ENCODE assay signal across 8 cellular contexts in the genomic region with DNA sequence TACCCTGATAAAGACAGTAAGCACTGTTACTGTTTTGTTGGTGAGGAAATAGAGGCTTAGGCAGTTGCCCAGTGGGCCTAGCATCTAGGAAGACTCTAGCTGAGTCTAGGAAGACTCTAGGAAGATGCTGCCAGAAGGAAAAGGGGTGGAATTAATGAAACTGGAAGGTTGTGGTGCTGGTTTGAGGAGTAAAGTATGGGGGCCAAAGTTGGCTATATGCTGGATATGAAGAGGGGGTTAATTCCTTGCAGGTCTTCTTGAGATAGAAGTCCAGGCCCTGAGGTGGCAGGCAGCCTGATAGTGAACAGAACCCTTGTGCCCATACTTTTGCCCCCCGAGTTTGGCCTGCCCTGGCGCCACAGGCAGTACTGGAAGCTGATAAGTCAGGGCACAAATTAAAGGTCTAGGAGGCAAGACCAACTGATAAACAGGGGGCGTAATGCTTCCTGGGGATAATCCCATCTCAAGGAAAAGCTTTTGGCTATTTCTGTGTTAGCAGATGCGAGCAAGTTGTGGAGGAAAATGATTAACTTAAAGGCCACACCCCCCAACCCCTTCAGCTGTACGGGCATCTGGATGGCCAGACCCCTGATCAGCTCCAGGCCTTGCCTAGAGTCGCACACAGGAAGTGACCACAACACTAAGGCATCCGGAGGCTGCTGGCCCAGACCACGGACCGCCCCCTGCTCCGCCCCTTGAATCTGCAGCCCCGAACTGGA. TPM values are rescaled to one million over a fixed set of nuclear protein-coding genes. Genes with fewer than 3 reads are reported as not detected.
DNase-seq lines count a peak whose midpoint lies in the region; ATAC-seq and TF ChIP-seq lines count a peak whose summit lies in the region.

No MANE protein-coding gene starts in this region.

- DNase-seq in AG10803 (ENCODE audit: low read depth) = peak; percentile 92
- peak; percentile 15 for DNase-seq in NCI-H510A (lab: John Stamatoyannopoulos, UW)
- peak; percentile 81 for DNase-seq in activated CD8-positive, alpha-beta memory T cell treated with anti-CD3 and anti-CD28 coated beads, Interleukin-2, amount 50 U/mL, for 48 hours
- DNase-seq in fibroblast of peridontal ligament (ENCODE audit: extremely low read depth) = peak; percentile 92
- DNase-seq in naive B cell = no peak
- DNase-seq in thyroid gland = peak; percentile 89 to 91

- H3K9me3 ChIP-seq in thyroid gland = no peaks in the 10 kb centered on the region

- H3K9me3 Mint-ChIP-seq in naive B cell = no peaks in the 10 kb centered on the region

- H3K4me1 ChIP-seq in thyroid gland = peaks cover 37 to 52% of the 10 kb centered on the region in 2 donors

- peak overlapping the region; percentile 88 to 95 (median 88) for H3K27ac ChIP-seq in thyroid gland

- WGBS in thyroid gland, 2 donors = 27 to 43% methylated on average over 11 of the region's 11 CpGs

- TF ChIP-seq CTCF in AG10803 (conservative IDR thresholded peaks at IDR 0.05; ENCODE audit: low read length) (no peak), thyroid gland (IDR thresholded peaks at IDR 0.05) (no peak)

- ATAC-seq in GM18508 (IDR thresholded peaks at IDR 0.05; ENCODE audit: insufficient read depth, unreplicated experiment) = peak; percentile 36
- ATAC-seq in HG02938 (IDR thresholded peaks at IDR 0.05; ENCODE audit: unreplicated experiment) = peak; percentile 39
- ATAC-seq in naive B cell (ENCODE audit: low read depth in 2 of 2) = no peak

- peaks cover 0 to 9% of the 10 kb centered on the region in 2 donors for H3K36me3 Mint-ChIP-seq in naive B cell

- H3K36me3 ChIP-seq in thyroid gland = peaks cover 32 to 35% of the 10 kb centered on the region in 2 donors

- H3K4me3 ChIP-seq in AG10803 (ENCODE audit: low read length) (peak overlapping the region; percentile 46), thyroid gland (replicated peaks in 1 of 3) (no peak overlapping the region)

- peak overlapping the region in 5 of 8 donors; percentile 30 to 81 (median 64) for H3K4me3 Mint-ChIP-seq in naive B cell

- H3K4me1 Mint-ChIP-seq in naive B cell = peaks cover 0 to 48% (median 31%) of the 10 kb centered on the region in 3 donors

- TF ChIP-seq POLR2A in thyroid gland (IDR thresholded peaks at IDR 0.05) = peak in 1 of 2 donors; percentile 73

- peak overlapping the region; percentile 53 to 96 (median 90) for H3K27ac Mint-ChIP-seq in naive B cell

- no peaks in the 10 kb centered on the region for H3K27me3 ChIP-seq in thyroid gland

- H3K27me3 Mint-ChIP-seq in naive B cell = no peaks in the 10 kb centered on the region

- intact Hi-C loops in thyroid gland (cut with DNase I) = no loop called here

RNA-seq across cellular contexts. Expression of gene ILK, which starts 3.1 kb away (rescaled TPM):
- 10 to 100 TPM; 49.8 to 87.8 (median 73.8) TPM for polyA plus RNA-seq in naive B cell (ENCODE audit: low read depth in 6 of 6)
- total RNA-seq in thyroid gland = 100 to 1,000 TPM; 101 to 144 (median 121) TPM

RNA-seq across cellular contexts. Expression of gene RRP8, which starts 3.2 kb away (rescaled TPM):
- 10 to 100 TPM; 13.7 to 33.8 (median 18.6) TPM for polyA plus RNA-seq in naive B cell (ENCODE audit: low read depth in 6 of 6)
- 10 to 100 TPM; 12.9 to 36.7 (median 18.8) TPM for total RNA-seq in thyroid gland

RNA-seq across cellular contexts. Expression of gene TAF10, which starts 5.4 kb away (rescaled TPM):
- 100 to 1,000 TPM; 203 to 344 (median 273) TPM for polyA plus RNA-seq in naive B cell (ENCODE audit: low read depth in 6 of 6)
- total RNA-seq in thyroid gland = 100 to 1,000 TPM in 3 of 4 donors, 10 to 100 TPM in 1; 96.6 to 113 (median 108) TPM

RNA-seq across cellular contexts. Expression of gene TPP1, which starts 12.6 kb away (rescaled TPM):
- polyA plus RNA-seq in naive B cell (ENCODE audit: low read depth in 6 of 6) = 100 to 1,000 TPM; 146 to 198 (median 176) TPM
- 10 to 100 TPM; 51.3 to 97.3 (median 69.1) TPM for total RNA-seq in thyroid gland

RNA-seq across cellular contexts. Expression of gene DCHS1, which starts 49.0 kb away (rescaled TPM):
- polyA plus RNA-seq in naive B cell (ENCODE audit: low read depth in 6 of 6) = under 1 TPM in 5 of 6 donors, not detected in 1; 0.07 to 0.85 (median 0.19) TPM
- 10 to 100 TPM in 1 of 4 donors, 1 to 10 TPM in 3; 5.6 to 14.4 (median 9.6) TPM for total RNA-seq in thyroid gland

Comparison
In these comparisons a context has a peak if more than half of its experiments do, and no peak if none do; other contexts are left out.
1. ATAC-seq: peak in GM18508 (single experiment) and HG02938 (single experiment); none in naive B cell (0 of 2).